Comparison of ENCODE assay signal across 8 cellular contexts in genomic region chr2:145555360-145555759, GRCh38.
"Had no signal": no experiment of that assay in that cellular context is flagged by ENCODE, and none has a peak within 500 bp of the region (broad histone marks: within the 10 kb centered on the region; RNA-seq: fewer than 3 reads in every experiment).

No MANE protein-coding gene starts in this region.

- H3K4me3 ChIP-seq: GM12878 had no signal

- ATAC-seq: GM12878 had no signal

- DNase-seq: GDM1, GF-D8 had no signal

- FAIRE-seq: G401.6, GM12878, GM12891, GM12892, GM18507, GM19239 had no signal
